Comparison of ENCODE assay signal across 12 cellular contexts in genomic region chr16:49513040-49513439, GRCh38.
A peak's percentile ranks its signal among the peaks of the same experiment; 100 is the strongest.
DNase-seq lines count a peak whose midpoint lies in the region; ATAC-seq and TF ChIP-seq lines count a peak whose summit lies in the region.
"Had no signal": no experiment of that assay in that cellular context is flagged by ENCODE, and none has a peak within 500 bp of the region (broad histone marks: within the 10 kb centered on the region; RNA-seq: fewer than 3 reads in every experiment).

No MANE protein-coding gene starts in this region.

- no peaks in the 10 kb centered on the region for H3K9me3 ChIP-seq in MM.1S (replicated peaks; ENCODE audit: insufficient read depth, low read length)
- H3K9me3 ChIP-seq: adrenal gland, ovary, testis had no signal

- no peak overlapping the region for H3K4me2 ChIP-seq in MM.1S (ENCODE audit: low read depth, low read length)

- no peaks in the 10 kb centered on the region for H3K27me3 Mint-ChIP-seq in activated CD8-positive, alpha-beta T cell treated with anti-CD3 and anti-CD28 coated beads for 36 hours
- H3K27me3 Mint-ChIP-seq in activated CD8-positive, alpha-beta T cell treated with anti-CD3 and anti-CD28 coated beads, Interleukin-2, amount 10 ng/mL, durations not matched to agents 7 days and 5 days (ENCODE audit: low read depth) = no peaks in the 10 kb centered on the region
- no peaks in the 10 kb centered on the region for H3K27me3 Mint-ChIP-seq in immature natural killer cell (ENCODE audit: low read depth in 3 of 3)

- H3K79me2 ChIP-seq in MM.1S (ENCODE audit: low read length) = no peaks in the 10 kb centered on the region

- intact Hi-C loops in activated CD8-positive, alpha-beta T cell treated with anti-CD3 and anti-CD28 coated beads for 36 hours (cut with micrococcal nuclease) = no loop called here
- intact Hi-C loops in sciatic nerve (cut with DNase I) = no loop called here

- POLR2A ChIA-PET in activated CD8-positive, alpha-beta T cell treated with anti-CD3 and anti-CD28 coated beads for 36 hours (lab: Charles Lee) = no interaction called here
- POLR2A ChIA-PET in activated CD8-positive, alpha-beta T cell treated with anti-CD3 and anti-CD28 coated beads, Interleukin-2, amount 10 ng/mL, durations not matched to agents 7 days and 5 days (lab: Charles Lee) = no interaction called here

- no peaks in the 10 kb centered on the region for H4K20me1 ChIP-seq in MM.1S (ENCODE audit: insufficient read depth, low read length)

- H3K36me3 ChIP-seq in MM.1S (replicated peaks; ENCODE audit: insufficient read depth, low read length) = no peaks in the 10 kb centered on the region
- H3K36me3 ChIP-seq: adrenal gland, ovary had no signal

- H3K9me2 ChIP-seq in MM.1S (replicated peaks; ENCODE audit: insufficient read depth, low read length) = no peaks in the 10 kb centered on the region

- no peaks in the 10 kb centered on the region for H3K36me3 Mint-ChIP-seq in activated CD8-positive, alpha-beta T cell treated with anti-CD3 and anti-CD28 coated beads for 36 hours (ENCODE audit: low read depth)
- no peaks in the 10 kb centered on the region for H3K36me3 Mint-ChIP-seq in activated CD8-positive, alpha-beta T cell treated with anti-CD3 and anti-CD28 coated beads, Interleukin-2, amount 10 ng/mL, durations not matched to agents 7 days and 5 days (ENCODE audit: low read depth)
- H3K36me3 Mint-ChIP-seq in immature natural killer cell = no peaks in the 10 kb centered on the region

- no peaks in the 10 kb centered on the region for H3K27me3 ChIP-seq in MM.1S (replicated peaks; ENCODE audit: insufficient read depth, low read length)
- H3K27me3 ChIP-seq: adrenal gland, ovary, testis had no signal

- no peak overlapping the region for H3K27ac Mint-ChIP-seq in activated CD8-positive, alpha-beta T cell treated with anti-CD3 and anti-CD28 coated beads for 36 hours
- no peak overlapping the region for H3K27ac Mint-ChIP-seq in activated CD8-positive, alpha-beta T cell treated with anti-CD3 and anti-CD28 coated beads, Interleukin-2, amount 10 ng/mL, durations not matched to agents 7 days and 5 days
- H3K27ac Mint-ChIP-seq in immature natural killer cell = no peak overlapping the region

- no peaks in the 10 kb centered on the region for H3K4me1 ChIP-seq in MM.1S (ENCODE audit: low read length)
- H3K4me1 ChIP-seq: adrenal gland, testis had no signal

- no peaks in the 10 kb centered on the region for H3F3A ChIP-seq in MM.1S (ENCODE audit: insufficient read depth, low read length)

- H3K4me1 Mint-ChIP-seq in activated CD8-positive, alpha-beta T cell treated with anti-CD3 and anti-CD28 coated beads for 36 hours (ENCODE audit: low read depth) = no peaks in the 10 kb centered on the region
- no peaks in the 10 kb centered on the region for H3K4me1 Mint-ChIP-seq in activated CD8-positive, alpha-beta T cell treated with anti-CD3 and anti-CD28 coated beads, Interleukin-2, amount 10 ng/mL, durations not matched to agents 7 days and 5 days (ENCODE audit: low read depth)
- H3K4me1 Mint-ChIP-seq in immature natural killer cell = no peaks in the 10 kb centered on the region

- no peak for ATAC-seq in activated CD8-positive, alpha-beta T cell treated with anti-CD3 and anti-CD28 coated beads for 36 hours
- ATAC-seq in activated CD8-positive, alpha-beta T cell treated with anti-CD3 and anti-CD28 coated beads, Interleukin-2, amount 10 ng/mL, durations not matched to agents 7 days and 5 days = no peak
- peak; percentile 57 for ATAC-seq in sciatic nerve
- no peak for ATAC-seq in HG03378 (IDR thresholded peaks at IDR 0.05; ENCODE audit: unreplicated experiment)
- ATAC-seq in GM21528 (IDR thresholded peaks at IDR 0.05; ENCODE audit: low FRiP score, unreplicated experiment) = no peak

- CTCF ChIA-PET in activated CD8-positive, alpha-beta T cell treated with anti-CD3 and anti-CD28 coated beads for 36 hours (lab: Charles Lee) = no interaction called here
- CTCF ChIA-PET in activated CD8-positive, alpha-beta T cell treated with anti-CD3 and anti-CD28 coated beads, Interleukin-2, amount 10 ng/mL, durations not matched to agents 7 days and 5 days (lab: Charles Lee) = no interaction called here

- no peak overlapping the region for H2AFZ ChIP-seq in MM.1S (ENCODE audit: low read length)

- peak; percentile 11 for DNase-seq in activated CD8-positive, alpha-beta T cell treated with anti-CD3 and anti-CD28 coated beads for 36 hours
- no peak for DNase-seq in activated CD8-positive, alpha-beta T cell treated with anti-CD3 and anti-CD28 coated beads, Interleukin-2, amount 10 ng/mL, durations not matched to agents 7 days and 5 days
- DNase-seq in MM.1S = peak; percentile 18
- DNase-seq in cardiac fibroblast (ENCODE audit: low read depth in 2 of 2) = peak; percentile 11 to 20
- no peak for DNase-seq in sciatic nerve (ENCODE audit: low spot score)
- no peak for DNase-seq in immature natural killer cell
- DNase-seq: KG1, ovary, testis had no signal

- no peak for TF ChIP-seq CTCF in activated CD8-positive, alpha-beta T cell treated with anti-CD3 and anti-CD28 coated beads for 36 hours (IDR thresholded peaks at IDR 0.05)
- TF ChIP-seq CTCF in MM.1S (IDR thresholded peaks at IDR 0.05; ENCODE audit: low read length) (peak; percentile 25), cardiac fibroblast (IDR thresholded peaks at IDR 0.05; ENCODE audit: low read depth, low read length) (peak; percentile 10)

- H3K4me3 Mint-ChIP-seq in activated CD8-positive, alpha-beta T cell treated with anti-CD3 and anti-CD28 coated beads for 36 hours = no peak overlapping the region
- no peak overlapping the region for H3K4me3 Mint-ChIP-seq in activated CD8-positive, alpha-beta T cell treated with anti-CD3 and anti-CD28 coated beads, Interleukin-2, amount 10 ng/mL, durations not matched to agents 7 days and 5 days
- H3K4me3 Mint-ChIP-seq in immature natural killer cell = no peak overlapping the region

- no peaks in the 10 kb centered on the region for H3K9me3 Mint-ChIP-seq in activated CD8-positive, alpha-beta T cell treated with anti-CD3 and anti-CD28 coated beads for 36 hours
- no peaks in the 10 kb centered on the region for H3K9me3 Mint-ChIP-seq in activated CD8-positive, alpha-beta T cell treated with anti-CD3 and anti-CD28 coated beads, Interleukin-2, amount 10 ng/mL, durations not matched to agents 7 days and 5 days (ENCODE audit: insufficient read depth)
- H3K9me3 Mint-ChIP-seq in immature natural killer cell = no peaks in the 10 kb centered on the region

- H3K27ac ChIP-seq in MM.1S (ENCODE audit: low read length) = no peak overlapping the region
- H3K27ac ChIP-seq: adrenal gland, ovary, testis had no signal

- H3K4me3 ChIP-seq in MM.1S (ENCODE audit: low read length) (no peak overlapping the region), cardiac fibroblast (replicated peaks in 1 of 2; ENCODE audit: low read depth in 2 of 2, low read length in 2 of 2) (no peak overlapping the region)
- H3K4me3 ChIP-seq: adrenal gland, ovary, testis had no signal

- H3K9ac ChIP-seq in MM.1S (ENCODE audit: low read length) = no peak overlapping the region

Comparison
In these comparisons a context has a peak if more than half of its experiments do, and no peak if none do; other contexts are left out.
1. DNase-seq: peak in activated CD8-positive, alpha-beta T cell treated with anti-CD3 and anti-CD28 coated beads for 36 hours (single experiment), MM.1S (single experiment) and cardiac fibroblast (2 of 2); none in activated CD8-positive, alpha-beta T cell treated with anti-CD3 and anti-CD28 coated beads, Interleukin-2, amount 10 ng/mL, durations not matched to agents 7 days and 5 days (single experiment), sciatic nerve (single experiment) and immature natural killer cell (0 of 3).